ENCODE assay signal across 20 cellular contexts in the genomic region with DNA sequence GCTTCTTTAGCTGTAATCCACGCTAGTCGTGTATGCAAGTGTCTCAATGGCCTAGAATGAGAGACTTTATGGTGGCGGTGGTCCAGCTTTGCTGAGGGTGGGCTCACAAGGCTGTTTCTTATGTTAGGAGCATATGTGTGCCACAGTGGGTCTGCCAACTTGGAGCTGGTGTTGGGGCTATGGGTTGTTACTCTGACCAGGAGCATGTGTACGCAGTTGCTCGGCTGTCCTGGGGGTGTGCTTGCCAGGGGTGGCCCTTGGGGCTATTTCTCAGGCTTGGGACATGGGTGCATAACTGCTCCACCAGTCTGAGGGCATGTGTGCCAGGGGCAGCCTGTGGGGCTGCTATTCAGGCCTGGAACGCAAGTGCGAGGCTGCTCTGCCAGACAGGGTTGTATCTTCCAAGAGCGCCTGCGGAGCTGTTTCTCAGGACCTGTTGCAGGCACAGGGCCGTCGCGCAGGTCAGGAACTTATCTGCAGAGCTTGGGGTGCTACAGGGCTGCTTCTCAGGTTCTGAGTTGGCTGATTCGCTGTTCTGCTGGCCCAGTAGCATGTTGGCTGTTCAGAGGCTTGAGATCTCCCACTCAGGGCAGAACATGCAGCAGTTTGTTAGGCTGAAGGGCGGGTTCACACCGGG.
DNase-seq lines count a peak whose midpoint lies in the region; ATAC-seq and TF ChIP-seq lines count a peak whose summit lies in the region.
"Had no signal": no experiment of that assay in that cellular context is flagged by ENCODE, and none has a peak within 500 bp of the region (broad histone marks: within the 10 kb centered on the region; RNA-seq: fewer than 3 reads in every experiment).

No MANE protein-coding gene starts in this region.

- H3K27ac ChIP-seq in lung (ENCODE audit: low read depth in 1 of 2, low read length in 1 of 2) (no peak overlapping the region), aorta (ENCODE audit: low read depth in 1 of 2, low read length in 2 of 2) (no peak overlapping the region), tibial nerve (no peak overlapping the region)
- H3K27ac ChIP-seq: 22Rv1, A549, BLaER1, HL-60 had no signal

- peaks cover 0 to 7% of the 10 kb centered on the region in 2 donors for H3K9me3 ChIP-seq in lung (ENCODE audit: control insufficient read depth in 2 of 2, insufficient read depth in 1 of 2, low read length in 1 of 2)
- peaks cover 2% of the 10 kb centered on the region for H3K9me3 ChIP-seq in aorta (ENCODE audit: control insufficient read depth, low read length)
- peaks cover 0 to 17% (median 0%) of the 10 kb centered on the region in 4 donors for H3K9me3 ChIP-seq in tibial nerve
- H3K9me3 ChIP-seq: A549, BLaER1, HAP-1 had no signal

- H3K4me1 ChIP-seq in lung (ENCODE audit: control insufficient read depth in 2 of 2, insufficient read depth in 2 of 2, low read length in 2 of 2) (no peaks in the 10 kb centered on the region), aorta (ENCODE audit: control insufficient read depth in 1 of 2, insufficient read depth in 2 of 2, low read length in 2 of 2) (no peaks in the 10 kb centered on the region), tibial nerve (no peaks in the 10 kb centered on the region)
- H3K4me1 ChIP-seq: A549, BLaER1, HAP-1 had no signal

- WGBS in lung, 2 donors: 89 to 94% methylated on average over 15 of the region's 15 CpGs
- WGBS in aorta, 2 donors: 87 to 91% methylated on average over 15 of the region's 15 CpGs
- 86 to 92% methylated on average over 15 of the region's 15 CpGs for WGBS in tibial nerve, 2 donors

- H3K4me1 Mint-ChIP-seq in CD14-positive monocyte (peaks cover 4% of the 10 kb centered on the region), chondrocyte (ENCODE audit: low read depth) (peaks cover 7% of the 10 kb centered on the region)

- no peaks in the 10 kb centered on the region for H3K36me3 ChIP-seq in lung (ENCODE audit: control insufficient read depth in 2 of 2, insufficient read depth in 2 of 2, low read length in 2 of 2)
- no peaks in the 10 kb centered on the region for H3K36me3 ChIP-seq in aorta (ENCODE audit: control insufficient read depth in 1 of 2, insufficient read depth in 2 of 2, low read length in 1 of 2)
- no peaks in the 10 kb centered on the region for H3K36me3 ChIP-seq in tibial nerve
- H3K36me3 ChIP-seq: BLaER1, HAP-1 had no signal

- intact Hi-C loops in CD14-positive monocyte (cut with micrococcal nuclease): no loop called here
- intact Hi-C loops in aorta (cut with DNase I): no loop called here

- no peak overlapping the region for H3K4me3 Mint-ChIP-seq in CD14-positive monocyte
- H3K4me3 Mint-ChIP-seq in chondrocyte (ENCODE audit: unreplicated experiment): no peak overlapping the region
- H3K4me3 Mint-ChIP-seq: CD8-positive, alpha-beta T cell had no signal

- H3K27ac Mint-ChIP-seq in CD14-positive monocyte (peak overlapping the region in 1 of 7 donors; percentile 47), chondrocyte (ENCODE audit: unreplicated experiment) (no peak overlapping the region)
- H3K27ac Mint-ChIP-seq: CD8-positive, alpha-beta T cell had no signal

- H3K4me3 ChIP-seq in lung (peak overlapping the region; percentile 4), aorta (ENCODE audit: low read length in 2 of 2) (no peak overlapping the region), tibial nerve (no peak overlapping the region)
- H3K4me3 ChIP-seq: A549, BLaER1, GM12878, HAP-1, K562 had no signal

- ATAC-seq in lung (ENCODE audit: insufficient read depth, low FRiP score): no peak
- peak; percentile 54 for ATAC-seq in aorta (ENCODE audit: low FRiP score)
- ATAC-seq: A549; CD8-positive, alpha-beta T cell; GM12878; K562 had no signal

- no peak for TF ChIP-seq POLR2A in tibial nerve (IDR thresholded peaks at IDR 0.05)

- TF ChIP-seq EP300 in tibial nerve (IDR thresholded peaks at IDR 0.05): no peak

- DNase-seq in CD14-positive monocyte (ENCODE audit: low spot score): peak; percentile 40
- peak; percentile 72 for DNase-seq in chondrocyte (ENCODE audit: low spot score)
- DNase-seq in lung (ENCODE audit: low spot score): no peak
- no peak for DNase-seq in aorta
- no peak for DNase-seq in tibial nerve (ENCODE audit: low spot score in 2 of 2)
- no peak for DNase-seq in activated CD8-positive, alpha-beta memory T cell treated with anti-CD3 and anti-CD28 coated beads, Interleukin-2, amount 50 U/mL, for 4 hours
- DNase-seq in AML-193 (lab: John Stamatoyannopoulos, UW): no peak
- DNase-seq: Calu3; CD8-positive, alpha-beta T cell; DMS79 treated with DMSO at 0.1 percent for 48 hours; EL; GOT3; IMR-90 had no signal

- H3K27me3 Mint-ChIP-seq in CD14-positive monocyte (ENCODE audit: low read depth in 3 of 3) (peaks cover 0 to 2% (median 1%) of the 10 kb centered on the region in 3 donors), chondrocyte (ENCODE audit: low read depth) (no peaks in the 10 kb centered on the region)

- TF ChIP-seq CTCF in CD14-positive monocyte (IDR thresholded peaks at IDR 0.05) (no peak), chondrocyte (IDR thresholded peaks at IDR 0.05) (no peak), lung (IDR thresholded peaks at IDR 0.05; ENCODE audit: control extremely low read depth, extremely low read depth) (no peak), tibial nerve (IDR thresholded peaks at IDR 0.05) (no peak)

- H3K27me3 ChIP-seq in lung (ENCODE audit: control insufficient read depth, insufficient read depth): no peaks in the 10 kb centered on the region
- no peaks in the 10 kb centered on the region for H3K27me3 ChIP-seq in aorta (ENCODE audit: control insufficient read depth in 1 of 2, insufficient read depth in 2 of 2, low read length in 1 of 2)
- no peaks in the 10 kb centered on the region for H3K27me3 ChIP-seq in tibial nerve
- H3K27me3 ChIP-seq: BLaER1 had no signal

- H3K9me3 Mint-ChIP-seq in CD14-positive monocyte: peaks cover 0 to 11% (median 5%) of the 10 kb centered on the region in 7 donors
- H3K9me3 Mint-ChIP-seq in chondrocyte (ENCODE audit: low read depth): peaks cover 18% of the 10 kb centered on the region

- H3K36me3 Mint-ChIP-seq in CD14-positive monocyte (no peaks in the 10 kb centered on the region), chondrocyte (ENCODE audit: low read depth) (peaks cover 14% of the 10 kb centered on the region)
- H3K36me3 Mint-ChIP-seq: CD8-positive, alpha-beta T cell had no signal

Comparison
In these comparisons a context has a peak if more than half of its experiments do, and no peak if none do; other contexts are left out.
1. DNase-seq: peak in CD14-positive monocyte (single experiment) and chondrocyte (single experiment); none in lung (single experiment), aorta (0 of 2), tibial nerve (0 of 2), activated CD8-positive, alpha-beta memory T cell treated with anti-CD3 and anti-CD28 coated beads, Interleukin-2, amount 50 U/mL, for 4 hours (single experiment) and AML-193 (0 of 2).